Comparison of ENCODE assay signal across 1 cellular context in genomic region chr1:59022199-59022598, GRCh38.
TF ChIP-seq lines count a peak whose summit lies in the region.

No MANE protein-coding gene starts in this region.

TF ChIP-seq in HepG2, 621 proteins besides CTCF, POLR2A, EP300 and RAD21:
- no peak for TF ChIP-seq MAFG (CRISPR knock-in tag; IDR thresholded peaks at IDR 0.05)
- no peak for TF ChIP-seq MATR3 (CRISPR knock-in tag; IDR thresholded peaks at IDR 0.05)
- no peak for TF ChIP-seq RBM22 (optimal IDR thresholded peaks at IDR 0.05; ENCODE audit: low read length)
- no peak for TF ChIP-seq RBAK (CRISPR knock-in tag; IDR thresholded peaks at IDR 0.05)
- TF ChIP-seq TFAP4 (IDR thresholded peaks at IDR 0.05; ENCODE audit: borderline replicate concordance, low read depth), result no peak
- TF ChIP-seq, protein P1, sequence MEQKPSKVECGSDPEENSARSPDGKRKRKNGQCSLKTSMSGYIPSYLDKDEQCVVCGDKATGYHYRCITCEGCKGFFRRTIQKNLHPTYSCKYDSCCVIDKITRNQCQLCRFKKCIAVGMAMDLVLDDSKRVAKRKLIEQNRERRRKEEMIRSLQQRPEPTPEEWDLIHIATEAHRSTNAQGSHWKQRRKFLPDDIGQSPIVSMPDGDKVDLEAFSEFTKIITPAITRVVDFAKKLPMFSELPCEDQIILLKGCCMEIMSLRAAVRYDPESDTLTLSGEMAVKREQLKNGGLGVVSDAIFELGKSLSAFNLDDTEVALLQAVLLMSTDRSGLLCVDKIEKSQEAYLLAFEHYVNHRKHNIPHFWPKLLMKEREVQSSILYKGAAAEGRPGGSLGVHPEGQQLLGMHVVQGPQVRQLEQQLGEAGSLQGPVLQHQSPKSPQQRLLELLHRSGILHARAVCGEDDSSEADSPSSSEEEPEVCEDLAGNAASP (CRISPR knock-in tag; IDR thresholded peaks at IDR 0.05; ENCODE audit: borderline replicate concordance), result peak; percentile 61; the same call in 1 of the 2 replicates
- no peak for TF ChIP-seq ZKSCAN1 (IDR thresholded peaks at IDR 0.05; ENCODE audit: low read length)
- TF ChIP-seq NBN (conservative IDR thresholded peaks at IDR 0.05), result no peak
- peak; percentile 23; the same call in 1 of the 2 replicates for TF ChIP-seq HNF4A (CRISPR knock-in tag; IDR thresholded peaks at IDR 0.05)
- no peak for TF ChIP-seq PHF8 (CRISPR knock-in tag; IDR thresholded peaks at IDR 0.05)
- TF ChIP-seq BCL3 (CRISPR knock-in tag; IDR thresholded peaks at IDR 0.05), result no peak
- no peak for TF ChIP-seq ELF1 (CRISPR knock-in tag; IDR thresholded peaks at IDR 0.05)
- TF ChIP-seq, protein P2, sequence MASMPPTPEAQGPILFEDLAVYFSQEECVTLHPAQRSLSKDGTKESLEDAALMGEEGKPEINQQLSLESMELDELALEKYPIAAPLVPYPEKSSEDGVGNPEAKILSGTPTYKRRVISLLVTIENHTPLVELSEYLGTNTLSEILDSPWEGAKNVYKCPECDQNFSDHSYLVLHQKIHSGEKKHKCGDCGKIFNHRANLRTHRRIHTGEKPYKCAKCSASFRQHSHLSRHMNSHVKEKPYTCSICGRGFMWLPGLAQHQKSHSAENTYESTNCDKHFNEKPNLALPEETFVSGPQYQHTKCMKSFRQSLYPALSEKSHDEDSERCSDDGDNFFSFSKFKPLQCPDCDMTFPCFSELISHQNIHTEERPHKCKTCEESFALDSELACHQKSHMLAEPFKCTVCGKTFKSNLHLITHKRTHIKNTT (CRISPR knock-in tag; IDR thresholded peaks at IDR 0.05), result no peak
- TF ChIP-seq, protein P3, sequence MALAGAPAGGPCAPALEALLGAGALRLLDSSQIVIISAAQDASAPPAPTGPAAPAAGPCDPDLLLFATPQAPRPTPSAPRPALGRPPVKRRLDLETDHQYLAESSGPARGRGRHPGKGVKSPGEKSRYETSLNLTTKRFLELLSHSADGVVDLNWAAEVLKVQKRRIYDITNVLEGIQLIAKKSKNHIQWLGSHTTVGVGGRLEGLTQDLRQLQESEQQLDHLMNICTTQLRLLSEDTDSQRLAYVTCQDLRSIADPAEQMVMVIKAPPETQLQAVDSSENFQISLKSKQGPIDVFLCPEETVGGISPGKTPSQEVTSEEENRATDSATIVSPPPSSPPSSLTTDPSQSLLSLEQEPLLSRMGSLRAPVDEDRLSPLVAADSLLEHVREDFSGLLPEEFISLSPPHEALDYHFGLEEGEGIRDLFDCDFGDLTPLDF (CRISPR knock-in tag; IDR thresholded peaks at IDR 0.05), result no peak
- no peak for TF ChIP-seq SSRP1 (CRISPR knock-in tag; IDR thresholded peaks at IDR 0.05)
- TF ChIP-seq, protein P4, sequence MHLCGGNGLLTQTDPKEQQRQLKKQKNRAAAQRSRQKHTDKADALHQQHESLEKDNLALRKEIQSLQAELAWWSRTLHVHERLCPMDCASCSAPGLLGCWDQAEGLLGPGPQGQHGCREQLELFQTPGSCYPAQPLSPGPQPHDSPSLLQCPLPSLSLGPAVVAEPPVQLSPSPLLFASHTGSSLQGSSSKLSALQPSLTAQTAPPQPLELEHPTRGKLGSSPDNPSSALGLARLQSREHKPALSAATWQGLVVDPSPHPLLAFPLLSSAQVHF (CRISPR knock-in tag; IDR thresholded peaks at IDR 0.05), result no peak
- 0 out of 2 replicates have a peak, but pooled peaks have one; percentile 37 for TF ChIP-seq RXRB (CRISPR knock-in tag; IDR thresholded peaks at IDR 0.05; ENCODE audit: borderline replicate concordance)
- TF ChIP-seq SP4 (CRISPR knock-in tag; IDR thresholded peaks at IDR 0.05), result no peak
- no peak for TF ChIP-seq ZNF570 (CRISPR knock-in tag; IDR thresholded peaks at IDR 0.05; ENCODE audit: borderline replicate concordance)
- TF ChIP-seq ZNF446 (CRISPR knock-in tag; IDR thresholded peaks at IDR 0.05), result no peak
- TF ChIP-seq MAX (IDR thresholded peaks at IDR 0.05), result no peak
- TF ChIP-seq, protein P5, sequence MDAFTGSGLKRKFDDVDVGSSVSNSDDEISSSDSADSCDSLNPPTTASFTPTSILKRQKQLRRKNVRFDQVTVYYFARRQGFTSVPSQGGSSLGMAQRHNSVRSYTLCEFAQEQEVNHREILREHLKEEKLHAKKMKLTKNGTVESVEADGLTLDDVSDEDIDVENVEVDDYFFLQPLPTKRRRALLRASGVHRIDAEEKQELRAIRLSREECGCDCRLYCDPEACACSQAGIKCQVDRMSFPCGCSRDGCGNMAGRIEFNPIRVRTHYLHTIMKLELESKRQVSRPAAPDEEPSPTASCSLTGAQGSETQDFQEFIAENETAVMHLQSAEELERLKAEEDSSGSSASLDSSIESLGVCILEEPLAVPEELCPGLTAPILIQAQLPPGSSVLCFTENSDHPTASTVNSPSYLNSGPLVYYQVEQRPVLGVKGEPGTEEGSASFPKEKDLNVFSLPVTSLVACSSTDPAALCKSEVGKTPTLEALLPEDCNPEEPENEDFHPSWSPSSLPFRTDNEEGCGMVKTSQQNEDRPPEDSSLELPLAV (CRISPR knock-in tag; conservative IDR thresholded peaks at IDR 0.05; ENCODE audit: low read depth), result no peak
- TF ChIP-seq, protein P6, sequence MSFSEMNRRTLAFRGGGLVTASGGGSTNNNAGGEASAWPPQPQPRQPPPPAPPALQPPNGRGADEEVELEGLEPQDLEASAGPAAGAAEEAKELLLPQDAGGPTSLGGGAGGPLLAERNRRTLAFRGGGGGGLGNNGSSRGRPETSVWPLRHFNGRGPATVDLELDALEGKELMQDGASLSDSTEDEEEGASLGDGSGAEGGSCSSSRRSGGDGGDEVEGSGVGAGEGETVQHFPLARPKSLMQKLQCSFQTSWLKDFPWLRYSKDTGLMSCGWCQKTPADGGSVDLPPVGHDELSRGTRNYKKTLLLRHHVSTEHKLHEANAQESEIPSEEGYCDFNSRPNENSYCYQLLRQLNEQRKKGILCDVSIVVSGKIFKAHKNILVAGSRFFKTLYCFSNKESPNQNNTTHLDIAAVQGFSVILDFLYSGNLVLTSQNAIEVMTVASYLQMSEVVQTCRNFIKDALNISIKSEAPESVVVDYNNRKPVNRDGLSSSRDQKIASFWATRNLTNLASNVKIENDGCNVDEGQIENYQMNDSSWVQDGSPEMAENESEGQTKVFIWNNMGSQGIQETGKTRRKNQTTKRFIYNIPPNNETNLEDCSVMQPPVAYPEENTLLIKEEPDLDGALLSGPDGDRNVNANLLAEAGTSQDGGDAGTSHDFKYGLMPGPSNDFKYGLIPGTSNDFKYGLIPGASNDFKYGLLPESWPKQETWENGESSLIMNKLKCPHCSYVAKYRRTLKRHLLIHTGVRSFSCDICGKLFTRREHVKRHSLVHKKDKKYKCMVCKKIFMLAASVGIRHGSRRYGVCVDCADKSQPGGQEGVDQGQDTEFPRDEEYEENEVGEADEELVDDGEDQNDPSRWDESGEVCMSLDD (CRISPR knock-in tag; IDR thresholded peaks at IDR 0.05; ENCODE audit: borderline replicate concordance), result no peak
- TF ChIP-seq, protein P7, sequence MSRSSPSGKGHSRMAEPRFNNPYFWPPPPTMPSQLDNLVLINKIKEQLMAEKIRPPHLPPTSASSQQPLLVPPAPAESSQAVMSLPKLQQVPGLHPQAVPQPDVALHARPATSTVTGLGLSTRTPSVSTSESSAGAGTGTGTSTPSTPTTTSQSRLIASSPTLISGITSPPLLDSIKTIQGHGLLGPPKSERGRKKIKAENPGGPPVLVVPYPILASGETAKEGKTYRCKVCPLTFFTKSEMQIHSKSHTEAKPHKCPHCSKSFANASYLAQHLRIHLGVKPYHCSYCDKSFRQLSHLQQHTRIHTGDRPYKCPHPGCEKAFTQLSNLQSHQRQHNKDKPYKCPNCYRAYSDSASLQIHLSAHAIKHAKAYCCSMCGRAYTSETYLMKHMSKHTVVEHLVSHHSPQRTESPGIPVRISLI (CRISPR knock-in tag; IDR thresholded peaks at IDR 0.05; ENCODE audit: borderline replicate concordance), result no peak
- no peak for TF ChIP-seq RNF219 (CRISPR knock-in tag; IDR thresholded peaks at IDR 0.05)
- TF ChIP-seq CSRNP1 (CRISPR knock-in tag; IDR thresholded peaks at IDR 0.05), result no peak
- TF ChIP-seq, protein P8, sequence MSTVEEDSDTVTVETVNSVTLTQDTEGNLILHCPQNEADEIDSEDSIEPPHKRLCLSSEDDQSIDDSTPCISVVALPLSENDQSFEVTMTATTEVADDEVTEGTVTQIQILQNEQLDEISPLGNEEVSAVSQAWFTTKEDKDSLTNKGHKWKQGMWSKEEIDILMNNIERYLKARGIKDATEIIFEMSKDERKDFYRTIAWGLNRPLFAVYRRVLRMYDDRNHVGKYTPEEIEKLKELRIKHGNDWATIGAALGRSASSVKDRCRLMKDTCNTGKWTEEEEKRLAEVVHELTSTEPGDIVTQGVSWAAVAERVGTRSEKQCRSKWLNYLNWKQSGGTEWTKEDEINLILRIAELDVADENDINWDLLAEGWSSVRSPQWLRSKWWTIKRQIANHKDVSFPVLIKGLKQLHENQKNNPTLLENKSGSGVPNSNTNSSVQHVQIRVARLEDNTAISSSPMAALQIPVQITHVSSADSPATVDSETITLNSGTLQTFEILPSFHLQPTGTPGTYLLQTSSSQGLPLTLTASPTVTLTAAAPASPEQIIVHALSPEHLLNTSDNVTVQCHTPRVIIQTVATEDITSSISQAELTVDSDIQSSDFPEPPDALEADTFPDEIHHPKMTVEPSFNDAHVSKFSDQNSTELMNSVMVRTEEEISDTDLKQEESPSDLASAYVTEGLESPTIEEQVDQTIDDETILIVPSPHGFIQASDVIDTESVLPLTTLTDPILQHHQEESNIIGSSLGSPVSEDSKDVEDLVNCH (CRISPR knock-in tag; IDR thresholded peaks at IDR 0.05), result no peak
